In genomic region chrX:103254921-103255455, GRCh38 we compare ENCODE assay signal across 8 cellular contexts. TPM values are rescaled to one million over a fixed set of nuclear protein-coding genes. Genes with fewer than 3 reads are reported as not detected.
DNase-seq lines count a peak whose midpoint lies in the region; ATAC-seq lines count a peak whose summit lies in the region.

A gene with protein sequence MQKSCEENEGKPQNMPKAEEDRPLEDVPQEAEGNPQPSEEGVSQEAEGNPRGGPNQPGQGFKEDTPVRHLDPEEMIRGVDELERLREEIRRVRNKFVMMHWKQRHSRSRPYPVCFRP (minus strand): TSS chrX:103255155. CDS start chrX:103253979, 1,176 bp downstream.

- ATAC-seq in GM19467 (IDR thresholded peaks at IDR 0.05; ENCODE audit: unreplicated experiment), result peak; percentile 91

- peak; percentile 41 to 76 (median 54) for DNase-seq in CD4-positive, alpha-beta memory T cell
- DNase-seq in HS-27A (ENCODE audit: low read depth) (peak; percentile 35), NOMO-1 treated with dmso at 0.1 percent for 144 hours (lab: John Stamatoyannopoulos, UW; ENCODE audit: unreplicated experiment) (peak; percentile 73), activated T-cell treated with anti-CD3 and anti-CD28 coated beads for 24 hours (ENCODE audit: low read depth) (peak; percentile 44), epithelial cell of prostate (ENCODE audit: low read depth, low spot score) (no peak)
- peak; percentile 15 to 22 for DNase-seq in stimulated activated CD8-positive, alpha-beta memory T cell treated with anti-CD3 and anti-CD28 coated beads, Interleukin-4, amount 100 ng/mL, for 1 hour (ENCODE audit: low read depth in 2 of 2, low spot score in 1 of 2)

- H3K27me3 ChIP-seq in CD4-positive, alpha-beta memory T cell (ENCODE audit: insufficient read depth, low read length), result no peaks in the 10 kb centered on the region
- H3K27me3 ChIP-seq in mononuclear cell (ENCODE audit: insufficient read depth, low read length), result no peaks in the 10 kb centered on the region

- intact Hi-C loops in CD4-positive, alpha-beta memory T cell (cut with micrococcal nuclease), result loop anchor here (2.0 kb wide), 2 partner anchors 40 to 56 kb away; partner anchors contain the start of genes BEX2 and BEX4

- CTCF ChIA-PET in CD4-positive, alpha-beta memory T cell (lab: Charles Lee; ENCODE audit: partially characterized antibody), result interaction anchor here (1.3 kb wide), 1 partner anchor 44 kb away, joined by 5 read pairs; no protein-coding TSS in a partner anchor

- no peaks in the 10 kb centered on the region for H3K27me3 Mint-ChIP-seq in CD4-positive, alpha-beta memory T cell

- H3K4me3 ChIP-seq in CD4-positive, alpha-beta memory T cell (ENCODE audit: low read length in 2 of 2), result peak within 1 kb of the TSS; percentile 47 to 83
- H3K4me3 ChIP-seq in mononuclear cell (ENCODE audit: low read length), result peak within 1 kb of the TSS; percentile 49

- H3K27ac Mint-ChIP-seq in CD4-positive, alpha-beta memory T cell, result peak within 1 kb of the TSS; percentile 91 to 97 (median 95)

- peaks cover 0 to 10% of the 10 kb centered on the region in 2 donors for H3K36me3 Mint-ChIP-seq in CD4-positive, alpha-beta memory T cell

- POLR2A ChIA-PET in CD4-positive, alpha-beta memory T cell (lab: Charles Lee; ENCODE audit: partially characterized antibody), result interaction anchor here (0.6 to 2.0 kb wide), 2 partner anchors 40 to 206 kb away, joined by 3 to 10 read pairs; partner anchors contain the start of gene BEX4

- peaks cover 9% of the 10 kb centered on the region for H3K4me1 ChIP-seq in CD4-positive, alpha-beta memory T cell (ENCODE audit: insufficient read depth, low read length)
- peaks cover 8% of the 10 kb centered on the region for H3K4me1 ChIP-seq in mononuclear cell (ENCODE audit: insufficient read depth, low read length)

- peak within 1 kb of the TSS; percentile 73 for H3K27ac ChIP-seq in CD4-positive, alpha-beta memory T cell (ENCODE audit: low read depth, low read length)
- peak within 1 kb of the TSS; percentile 78 for H3K27ac ChIP-seq in epithelial cell of prostate

- no peaks in the 10 kb centered on the region for H3K9me3 ChIP-seq in CD4-positive, alpha-beta memory T cell (ENCODE audit: control insufficient read depth in 1 of 2, low read length in 2 of 2)
- no peaks in the 10 kb centered on the region for H3K9me3 ChIP-seq in mononuclear cell (ENCODE audit: low read depth, low read length)

- no peaks in the 10 kb centered on the region for H3K36me3 ChIP-seq in CD4-positive, alpha-beta memory T cell (ENCODE audit: insufficient read depth, low read length)

- H3K4me1 Mint-ChIP-seq in CD4-positive, alpha-beta memory T cell, result peaks cover 13 to 38% (median 18%) of the 10 kb centered on the region in 4 donors

- H3K9me3 Mint-ChIP-seq in CD4-positive, alpha-beta memory T cell, result peaks cover 0 to 2% (median 0%) of the 10 kb centered on the region in 8 donors

- peak within 1 kb of the TSS; percentile 90 to 97 (median 96) for H3K4me3 Mint-ChIP-seq in CD4-positive, alpha-beta memory T cell

RNA-seq across cellular contexts. Expression of the gene that starts here (rescaled TPM):
- total RNA-seq in CD4-positive, alpha-beta memory T cell, result 10 to 100 TPM; 33.9 to 35.3 TPM
- 100 to 1,000 TPM in 1 of 2 donors, 10 to 100 TPM in 1; 71.5 to 122 TPM for polyA plus RNA-seq in CD4-positive, alpha-beta memory T cell
- total RNA-seq in mononuclear cell, result 29.5 TPM
